Comparison of ENCODE assay signal across 9 cellular contexts in the genomic region with DNA sequence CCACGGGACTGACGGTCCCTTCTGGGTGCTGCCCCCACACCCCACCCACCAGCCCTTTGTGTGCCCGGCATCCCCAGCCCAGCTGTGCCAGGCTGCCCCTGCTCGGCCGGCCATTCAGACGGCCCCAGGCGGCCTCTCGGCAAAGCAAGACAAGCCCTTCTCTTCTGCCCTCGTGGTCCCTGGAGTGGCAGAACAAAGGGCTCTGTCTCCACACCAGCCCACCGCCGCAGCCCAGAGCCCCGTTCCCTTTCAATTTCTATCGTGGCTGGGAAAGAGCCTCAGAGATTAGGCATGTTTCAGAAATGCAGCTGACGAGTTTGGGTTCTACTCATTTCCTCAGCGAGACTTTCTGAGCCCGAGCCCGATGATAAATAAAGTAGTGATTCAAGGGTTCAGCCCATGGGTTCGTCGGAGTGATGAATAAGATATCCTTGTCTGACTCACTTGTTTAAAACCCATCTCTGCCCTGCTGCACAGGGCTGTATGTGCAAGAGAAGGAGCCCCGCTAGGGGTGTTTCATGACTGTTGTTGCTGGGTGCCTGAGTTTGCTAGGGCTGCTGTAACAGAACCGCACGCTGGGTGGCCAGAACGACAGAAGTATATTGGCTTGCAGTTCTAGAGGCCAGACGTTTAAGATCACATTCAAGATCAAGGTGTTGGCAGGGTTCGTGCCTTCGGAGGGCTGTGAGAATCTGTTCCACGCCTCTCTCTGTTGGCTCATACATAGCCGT. TPM values are rescaled to one million over a fixed set of nuclear protein-coding genes. Genes with fewer than 3 reads are reported as not detected.
DNase-seq lines count a peak whose midpoint lies in the region; ATAC-seq, FAIRE-seq and TF ChIP-seq lines count a peak whose summit lies in the region.
"Had no signal": no experiment of that assay in that cellular context is flagged by ENCODE, and none has a peak within 500 bp of the region (broad histone marks: within the 10 kb centered on the region; RNA-seq: fewer than 3 reads in every experiment).

No MANE protein-coding gene starts in this region.

- TF ChIP-seq CTCF in right lobe of liver (IDR thresholded peaks at IDR 0.05), result peak in 2 of 4 donors; percentile 6 to 7

- H3K9me3 ChIP-seq in right lobe of liver, result no peaks in the 10 kb centered on the region

- 46% methylated on average over 12 of the region's 28 CpGs for WGBS in right lobe of liver (ENCODE audit: insufficient coverage, low coverage, low lambda C conversion rate, missing lambda C conversion rate)

- TF ChIP-seq POLR2A in right lobe of liver (IDR thresholded peaks at IDR 0.05), result no peak
- TF ChIP-seq POLR2A in GM18505 (IDR thresholded peaks at IDR 0.05; ENCODE audit: borderline replicate concordance, extremely low read depth, insufficient read depth, insufficient read length), result no peak

- intact Hi-C loops in right lobe of liver (cut with DNase I), result loop anchor here in 1 of 2 donors (10.0 kb wide), 1 partner anchor 65 kb away; no protein-coding TSS in a partner anchor

- no peak overlapping the region for H3K4me3 ChIP-seq in right lobe of liver

- H3K36me3 ChIP-seq in right lobe of liver, result no peaks in the 10 kb centered on the region

- H3K4me1 ChIP-seq in right lobe of liver, result peaks cover 0 to 36% (median 11%) of the 10 kb centered on the region in 4 donors
- H3K4me1 ChIP-seq: parathyroid adenoma had no signal

- DNase-seq in HTR-8/SVneo (ENCODE audit: insufficient read length, low spot score), result peak; percentile 89
- peak; percentile 47 to 60 for DNase-seq in activated CD4-positive, alpha-beta T cell treated with anti-CD3 and anti-CD28 coated beads for 24 hours (ENCODE audit: low read depth in 2 of 2)
- peak; percentile 26 for DNase-seq in cerebellum (ENCODE audit: low spot score)
- peak in 1 of 3 donors; percentile 33 for DNase-seq in right lobe of liver
- DNase-seq in stimulated activated CD4-positive, alpha-beta T cell treated with anti-CD3 and anti-CD28 coated beads, Interleukin-2, amount 100 ng/mL, for 48 hours, result peak; percentile 61 to 65
- DNase-seq in DMS114 treated with DMSO at 0.1 percent for 48 hours (lab: John Stamatoyannopoulos, UW; ENCODE audit: unreplicated experiment), result no peak

- H3K27me3 ChIP-seq in right lobe of liver, result no peaks in the 10 kb centered on the region

- peak overlapping the region; percentile 33 to 79 (median 40) for H3K27ac ChIP-seq in right lobe of liver
- H3K27ac ChIP-seq: parathyroid adenoma had no signal

- peak; percentile 50 for ATAC-seq in GM18502 (IDR thresholded peaks at IDR 0.05; ENCODE audit: poor library complexity, unreplicated experiment)
- no peak for ATAC-seq in right lobe of liver
- ATAC-seq in GM18505 (IDR thresholded peaks at IDR 0.05; ENCODE audit: unreplicated experiment), result no peak

- peak; percentile 81 for FAIRE-seq in HTR-8/SVneo (lab: Jason Lieb, UNC)

RNA-seq across cellular contexts. Expression of a gene that starts 4.3 kb away (rescaled TPM):
- total RNA-seq in cerebellum (42.1 TPM), right lobe of liver (10 to 100 TPM; 25.4 to 38.7 (median 36.0) TPM)

RNA-seq across cellular contexts. Expression of a gene that starts 4.6 kb away (rescaled TPM):
- total RNA-seq in cerebellum, result 2.5 TPM
- 1 to 10 TPM; 3.7 to 8.5 (median 5.8) TPM for total RNA-seq in right lobe of liver

RNA-seq across cellular contexts. Expression of a gene that starts 53.3 kb away (rescaled TPM):
- total RNA-seq in cerebellum, result 11.9 TPM
- total RNA-seq in right lobe of liver, result 1 to 10 TPM in 4 of 6 experiments, under 1 TPM in 2; 0.90 to 1.8 (median 1.2) TPM
